Comparison of ENCODE assay signal across 8 cellular contexts in the genomic region with DNA sequence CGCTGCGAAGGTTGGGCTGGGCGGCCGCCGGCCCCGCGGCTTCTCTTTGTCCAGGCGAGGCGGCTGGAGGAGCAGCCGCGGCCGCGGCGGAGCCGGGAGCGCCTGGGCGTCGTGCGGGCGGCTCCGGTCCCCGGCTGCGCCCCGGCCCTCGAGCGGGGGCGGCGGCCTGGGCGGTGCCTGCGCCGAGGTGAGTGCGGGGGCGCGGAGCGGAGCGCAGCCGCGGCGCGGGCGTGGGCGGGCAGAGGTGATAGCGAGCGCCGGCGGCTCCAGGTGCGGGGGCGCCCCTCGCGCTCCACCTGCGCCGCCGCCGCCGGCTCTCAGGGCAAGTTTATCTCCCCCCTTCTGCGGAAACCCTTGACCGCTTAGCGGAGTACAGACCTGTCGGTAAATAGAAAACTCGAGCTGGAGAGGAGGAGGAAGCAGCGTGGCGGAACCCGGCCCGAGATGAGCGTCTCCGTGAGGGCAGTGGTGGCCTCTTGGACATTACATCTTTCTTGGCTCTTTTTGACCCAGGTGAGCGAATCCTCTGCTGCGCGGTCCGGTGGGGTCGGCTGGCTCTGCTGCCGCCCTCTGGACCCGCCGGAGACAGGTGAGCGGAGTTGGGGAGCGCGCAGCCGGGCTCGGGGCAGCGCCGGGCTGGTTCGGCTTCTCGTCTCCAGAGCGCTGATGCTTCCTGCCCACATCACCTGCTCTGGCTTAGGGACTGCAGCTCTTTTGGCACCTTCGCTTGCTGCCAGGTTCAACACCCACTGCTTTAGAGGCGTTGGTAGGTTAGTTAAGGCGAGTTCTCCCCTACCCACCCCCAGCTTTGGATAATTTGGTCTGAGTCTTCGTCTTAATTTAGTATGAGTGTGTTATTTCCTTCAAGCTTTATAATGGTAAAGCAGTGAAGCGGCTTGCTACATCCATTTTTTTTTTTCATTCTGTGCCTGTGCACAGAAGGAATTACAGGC. TPM values are rescaled to one million over a fixed set of nuclear protein-coding genes. Genes with fewer than 3 reads are reported as not detected.
A peak's percentile ranks its signal among the peaks of the same experiment; 100 is the strongest.
DNase-seq lines count a peak whose midpoint lies in the region; ATAC-seq and TF ChIP-seq lines count a peak whose summit lies in the region.

A gene (plus strand): TSS at position 241 of the 953 bp plus-strand sequence.

- 1 to 2% (median 1%) methylated on average over 53 to 89 of the region's 89 CpGs for WGBS in psoas muscle, 3 donors

- H3K9me3 ChIP-seq in HUES48 (ENCODE audit: control insufficient read depth, insufficient read depth, low read length) (no peaks in the 10 kb centered on the region), cardiac muscle cell (ENCODE audit: low read depth) (no peaks in the 10 kb centered on the region), psoas muscle (peaks cover 5% of the 10 kb centered on the region)

- peaks cover 4% of the 10 kb centered on the region in 2 donors for H3K36me3 Mint-ChIP-seq in activated T-cell treated with anti-CD3 and anti-CD28 coated beads, Interleukin-2, amount 50 U/mL, for 72 hours (ENCODE audit: insufficient read depth in 2 of 2)

- peaks cover 67% of the 10 kb centered on the region for H3K27me3 ChIP-seq in HUES48 (ENCODE audit: control insufficient read depth, insufficient read depth, low read length)
- H3K27me3 ChIP-seq in cardiac muscle cell = peaks cover 50% of the 10 kb centered on the region
- H3K27me3 ChIP-seq in psoas muscle (ENCODE audit: insufficient read depth in 3 of 3, low read length in 2 of 3) = peaks cover 0 to 64% (median 24%) of the 10 kb centered on the region in 3 donors

- H3K9ac ChIP-seq in HUES48 (ENCODE audit: low read depth, low read length) = no peak within 1 kb of the TSS

- H3K4me1 Mint-ChIP-seq in activated T-cell treated with anti-CD3 and anti-CD28 coated beads, Interleukin-2, amount 50 U/mL, for 72 hours (ENCODE audit: low read depth) = no peaks in the 10 kb centered on the region

- no peaks in the 10 kb centered on the region for H3K36me3 ChIP-seq in HUES48 (ENCODE audit: control insufficient read depth, insufficient read depth, low read length)
- no peaks in the 10 kb centered on the region for H3K36me3 ChIP-seq in cardiac muscle cell
- H3K36me3 ChIP-seq in psoas muscle (ENCODE audit: insufficient read depth in 1 of 2, low read depth in 1 of 2) = no peaks in the 10 kb centered on the region

- H3K4me3 ChIP-seq in HUES48 (ENCODE audit: low read depth, low read length) (peak within 1 kb of the TSS; percentile 80), cardiac muscle cell (peak within 1 kb of the TSS; percentile 43), psoas muscle (peak within 1 kb of the TSS; percentile 47)

- ATAC-seq in activated T-cell treated with anti-CD3 and anti-CD28 coated beads, Interleukin-2, amount 50 U/mL, for 72 hours (replicated peaks in 1 of 2) = peak; percentile 61 to 62
- ATAC-seq in psoas muscle = no peak
- ATAC-seq in GM21367 (IDR thresholded peaks at IDR 0.05; ENCODE audit: unreplicated experiment) = no peak

- peak within 1 kb of the TSS; percentile 71 to 89 for H3K4me3 Mint-ChIP-seq in activated T-cell treated with anti-CD3 and anti-CD28 coated beads, Interleukin-2, amount 50 U/mL, for 72 hours

- H3K27ac Mint-ChIP-seq in activated T-cell treated with anti-CD3 and anti-CD28 coated beads, Interleukin-2, amount 50 U/mL, for 72 hours = peak within 1 kb of the TSS; percentile 43

- DNase-seq in DMS 273 (lab: John Stamatoyannopoulos, UW; ENCODE audit: unreplicated experiment) (peak; percentile 51), DMS 273 treated with DMSO at 0.1 percent for 48 hours (lab: John Stamatoyannopoulos, UW) (no peak), cardiac muscle cell (ENCODE audit: low read depth in 1 of 2, low spot score in 1 of 2) (peak in 1 of 2 donors; percentile 44), psoas muscle (no peak), HCEC 1CT (no peak)
- DNase-seq in activated T-cell treated with anti-CD3 and anti-CD28 coated beads, Interleukin-2, amount 50 U/mL, for 72 hours = peak; percentile 46 to 48

- H3K27me3 Mint-ChIP-seq in activated T-cell treated with anti-CD3 and anti-CD28 coated beads, Interleukin-2, amount 50 U/mL, for 72 hours (ENCODE audit: low read depth) = peaks cover 73% of the 10 kb centered on the region

- H3K27ac ChIP-seq in HUES48 (ENCODE audit: low read depth, low read length) (no peak within 1 kb of the TSS), cardiac muscle cell (no peak within 1 kb of the TSS), psoas muscle (no peak within 1 kb of the TSS)

- 0 out of 2 replicates have a peak, but pooled peaks cover 5% of the 10 kb centered on the region for H3K4me1 ChIP-seq in HUES48 (ENCODE audit: control insufficient read depth, insufficient read depth, low read length)
- H3K4me1 ChIP-seq in cardiac muscle cell (ENCODE audit: low read depth) = no peaks in the 10 kb centered on the region
- H3K4me1 ChIP-seq in psoas muscle = no peaks in the 10 kb centered on the region

- TF ChIP-seq CTCF in cardiac muscle cell (IDR thresholded peaks at IDR 0.05; ENCODE audit: low read depth, low read length) = no peak
- TF ChIP-seq CTCF in psoas muscle (IDR thresholded peaks at IDR 0.05) = no peak

- peaks cover 4 to 5% of the 10 kb centered on the region in 2 donors for H3K9me3 Mint-ChIP-seq in activated T-cell treated with anti-CD3 and anti-CD28 coated beads, Interleukin-2, amount 50 U/mL, for 72 hours

- intact Hi-C loops in psoas muscle (cut with DNase I) = no loop called here

RNA-seq across cellular contexts. Expression of the gene that starts here (rescaled TPM):
- total RNA-seq in activated T-cell treated with anti-CD3 and anti-CD28 coated beads, Interleukin-2, amount 50 U/mL, for 72 hours = under 1 TPM in 1 of 2 donors, not detected in 1; 0.02 TPM
- 37.3 and 96.9 TPM in 2 replicates for total RNA-seq in cardiac muscle cell
- polyA plus RNA-seq in cardiac muscle cell = 31.6 and 65.8 TPM in 2 replicates
- under 1 TPM in 2 of 4 donors, not detected in 2; 0.32 to 0.79 TPM for total RNA-seq in psoas muscle
- under 1 TPM; 0.03 to 0.14 (median 0.03) TPM for polyA plus RNA-seq in psoas muscle

Comparison
In these comparisons a context has a peak if more than half of its experiments do, and no peak if none do; other contexts are left out.
1. RNA of the gene that starts here (total RNA-seq): 37.3 to 96.9 TPM in cardiac muscle cell; 0.32 to 0.79 TPM in psoas muscle and 0.02 TPM in activated T-cell treated with anti-CD3 and anti-CD28 coated beads, Interleukin-2, amount 50 U/mL, for 72 hours; every median in the first group is over 10 times any median in the second.
2. RNA of the gene that starts here (polyA plus RNA-seq): 31.6 to 65.8 TPM in cardiac muscle cell; 0.03 to 0.14 TPM in psoas muscle; every median in the first group is over 10 times any median in the second.
3. Peak in DNase-seq and ATAC-seq in activated T-cell treated with anti-CD3 and anti-CD28 coated beads, Interleukin-2, amount 50 U/mL, for 72 hours; RNA of the gene not detected or under 1 TPM.
4. Peak in every context shown above with its lines, with median percentiles within 50 percentile points of each other: H3K4me3 ChIP-seq.